ENCODE assay signal across 19 cellular contexts in the genomic region with DNA sequence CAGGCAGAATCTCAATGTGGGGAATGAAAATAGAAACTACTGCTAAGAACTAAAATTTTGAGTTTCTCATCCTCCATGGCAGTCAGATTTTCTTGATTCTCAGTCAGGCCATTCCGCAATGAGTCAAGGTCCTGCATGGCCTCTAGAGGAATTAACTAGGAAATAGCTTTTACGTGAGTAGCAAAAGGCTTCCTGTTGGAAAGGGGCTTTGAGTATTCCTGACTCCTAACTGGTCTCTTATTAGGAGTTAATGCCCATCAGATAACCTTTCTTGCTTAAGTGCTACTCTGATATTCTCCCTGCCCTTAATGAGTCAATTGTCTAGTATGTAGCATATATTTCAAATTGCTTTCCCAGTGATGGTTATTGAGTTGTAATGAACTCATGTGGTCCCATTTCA.
"Had no signal": no experiment of that assay in that cellular context is flagged by ENCODE, and none has a peak within 500 bp of the region (broad histone marks: within the 10 kb centered on the region; RNA-seq: fewer than 3 reads in every experiment).

No MANE protein-coding gene starts in this region.

- DNase-seq: activated CD4-positive, alpha-beta T cell treated with anti-CD3 and anti-CD28 coated beads for 1 hour; activated CD4-positive, alpha-beta T cell treated with anti-CD3 and anti-CD28 coated beads, Interleukin-2, amount 50 U/mL, for 4 hours; activated naive CD4-positive, alpha-beta T cell treated with anti-CD3 and anti-CD28 coated beads for 36 hours; activated T-cell treated with anti-CD3 and anti-CD28 coated beads for 4 hours; esophagus squamous epithelium; foreskin melanocyte; head of caudate nucleus; islet precursor cell; left lung; natural killer cell; stimulated activated CD4-positive, alpha-beta T cell treated with anti-CD3 and anti-CD28 coated beads, Interleukin-4, amount 100 ng/mL, for 1 hour; stimulated activated naive B cell treated with anti-CD40 and anti-IgM and Interleukin-4, amounts not matched to agents 10 μg/mL and 1 μg/mL and 100 μg/mL, for 72 hours; T-helper 1 cell; tibial artery had no signal

- H3K4me3 ChIP-seq: esophagus squamous epithelium, left lung, tibial artery, vagina had no signal

- H3K9ac ChIP-seq: parathyroid adenoma had no signal

- H3K9me3 ChIP-seq: esophagus squamous epithelium, left lung, neutrophil, tibial artery, vagina had no signal

- H2AFZ ChIP-seq: parathyroid adenoma had no signal

- H3K27me3 ChIP-seq: esophagus squamous epithelium, left lung, tibial artery, vagina had no signal

- H3K27ac ChIP-seq: esophagus squamous epithelium, left lung, neutrophil, parathyroid adenoma, tibial artery, vagina, VCaP had no signal

- FAIRE-seq: colon had no signal

- H3K36me3 ChIP-seq: esophagus squamous epithelium, left lung, neutrophil, tibial artery, vagina had no signal

- H3K4me1 ChIP-seq: esophagus squamous epithelium, left lung, parathyroid adenoma, tibial artery, vagina had no signal

- ATAC-seq: left lung; natural killer cell; stimulated activated naive B cell treated with anti-CD40 and anti-IgM and Interleukin-4, amounts not matched to agents 10 μg/mL and 1 μg/mL and 100 μg/mL, for 72 hours had no signal

- H3K79me2 ChIP-seq: parathyroid adenoma had no signal
